1 cellular context compared by ENCODE assay signal in the genomic region with DNA sequence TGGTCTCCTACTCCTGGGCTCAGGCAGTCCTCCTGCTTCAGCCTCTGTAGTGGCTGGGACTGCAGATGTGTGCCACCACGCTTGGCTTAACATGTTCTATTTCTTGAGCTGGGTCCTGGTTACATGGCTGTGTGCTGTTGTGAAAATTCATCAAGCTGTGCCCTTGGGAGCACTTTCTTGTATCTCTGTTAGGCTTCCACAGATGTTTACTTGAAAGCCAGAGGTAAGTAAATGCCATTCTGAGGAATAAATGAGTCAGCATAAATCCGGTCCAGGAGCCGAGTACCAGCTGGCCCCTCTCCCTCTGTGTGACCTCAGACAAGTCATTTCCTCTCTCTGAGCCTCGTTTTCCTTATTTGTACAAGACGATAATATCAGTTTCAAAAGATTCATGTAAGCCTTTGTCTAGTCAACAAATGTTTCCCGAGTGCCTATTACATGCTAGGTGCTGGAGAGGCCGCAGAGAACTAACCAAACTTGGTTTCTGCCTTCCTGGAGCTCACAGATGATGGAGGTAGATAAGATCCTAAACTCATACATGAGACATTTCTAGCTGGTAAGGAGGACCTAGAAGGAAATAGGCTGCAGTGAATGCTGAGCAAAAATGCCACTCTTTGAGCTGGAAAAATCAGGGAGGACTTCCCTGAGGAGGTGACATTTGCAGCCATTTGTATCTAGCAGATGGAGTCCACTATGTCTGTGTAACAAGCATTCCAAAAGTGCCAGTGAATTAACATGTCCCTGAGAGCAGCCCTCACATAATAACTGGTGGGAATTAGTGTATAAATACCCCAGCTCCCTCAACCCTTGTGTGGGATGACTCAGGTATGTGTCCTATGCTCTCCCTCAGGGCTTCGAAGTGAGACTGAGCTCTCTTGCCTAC.
TF ChIP-seq lines count a peak whose summit lies in the region.

No MANE protein-coding gene starts in this region.

TF ChIP-seq in K562, 482 proteins besides CTCF, POLR2A, EP300 and RAD21 (continued from another document):
- TF ChIP-seq, protein P1, sequence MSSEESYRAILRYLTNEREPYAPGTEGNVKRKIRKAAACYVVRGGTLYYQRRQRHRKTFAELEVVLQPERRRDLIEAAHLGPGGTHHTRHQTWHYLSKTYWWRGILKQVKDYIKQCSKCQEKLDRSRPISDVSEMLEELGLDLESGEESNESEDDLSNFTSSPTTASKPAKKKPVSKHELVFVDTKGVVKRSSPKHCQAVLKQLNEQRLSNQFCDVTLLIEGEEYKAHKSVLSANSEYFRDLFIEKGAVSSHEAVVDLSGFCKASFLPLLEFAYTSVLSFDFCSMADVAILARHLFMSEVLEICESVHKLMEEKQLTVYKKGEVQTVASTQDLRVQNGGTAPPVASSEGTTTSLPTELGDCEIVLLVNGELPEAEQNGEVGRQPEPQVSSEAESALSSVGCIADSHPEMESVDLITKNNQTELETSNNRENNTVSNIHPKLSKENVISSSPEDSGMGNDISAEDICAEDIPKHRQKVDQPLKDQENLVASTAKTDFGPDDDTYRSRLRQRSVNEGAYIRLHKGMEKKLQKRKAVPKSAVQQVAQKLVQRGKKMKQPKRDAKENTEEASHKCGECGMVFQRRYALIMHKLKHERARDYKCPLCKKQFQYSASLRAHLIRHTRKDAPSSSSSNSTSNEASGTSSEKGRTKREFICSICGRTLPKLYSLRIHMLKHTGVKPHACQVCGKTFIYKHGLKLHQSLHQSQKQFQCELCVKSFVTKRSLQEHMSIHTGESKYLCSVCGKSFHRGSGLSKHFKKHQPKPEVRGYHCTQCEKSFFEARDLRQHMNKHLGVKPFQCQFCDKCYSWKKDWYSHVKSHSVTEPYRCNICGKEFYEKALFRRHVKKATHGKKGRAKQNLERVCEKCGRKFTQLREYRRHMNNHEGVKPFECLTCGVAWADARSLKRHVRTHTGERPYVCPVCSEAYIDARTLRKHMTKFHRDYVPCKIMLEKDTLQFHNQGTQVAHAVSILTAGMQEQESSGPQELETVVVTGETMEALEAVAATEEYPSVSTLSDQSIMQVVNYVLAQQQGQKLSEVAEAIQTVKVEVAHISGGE (CRISPR knock-in tag; IDR thresholded peaks at IDR 0.05), result no peak
- TF ChIP-seq HOXB6 (CRISPR knock-in tag; IDR thresholded peaks at IDR 0.05; ENCODE audit: borderline replicate concordance), result no peak
